In the genomic region with DNA sequence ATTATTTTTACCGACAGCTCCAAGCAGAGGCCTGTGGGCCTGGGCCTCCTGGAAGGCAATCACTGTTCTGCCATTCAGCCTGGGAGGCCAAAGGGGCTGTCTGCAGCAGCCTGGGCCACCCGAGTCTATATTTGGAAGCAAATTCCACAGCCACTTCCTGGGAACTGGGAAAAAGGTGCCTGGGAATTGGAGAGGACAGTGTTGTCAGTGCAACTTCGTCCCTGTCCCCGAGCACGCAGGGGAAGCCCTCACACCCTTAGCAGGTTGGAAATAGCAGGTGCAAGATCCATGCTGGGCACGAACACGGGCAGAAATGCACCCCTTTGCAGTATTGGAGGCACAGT, we compare ENCODE assay signal across 29 cellular contexts. TPM values are rescaled to one million over a fixed set of nuclear protein-coding genes. Genes with fewer than 3 reads are reported as not detected.
"Had no signal": no experiment of that assay in that cellular context is flagged by ENCODE, and none has a peak within 500 bp of the region (broad histone marks: within the 10 kb centered on the region; RNA-seq: fewer than 3 reads in every experiment).

No MANE protein-coding gene starts in this region.

- H3K9me3 ChIP-seq: ascending aorta, esophagus muscularis mucosa, thoracic aorta had no signal

- DNase-seq: activated B cell treated with CpG ODN at 0.5 μM for 24 hours; activated CD4-positive, alpha-beta T cell treated with anti-CD3 and anti-CD28 coated beads, Interleukin-2, amount 50 U/mL, for 1 hour; activated CD8-positive, alpha-beta memory T cell treated with anti-CD3 and anti-CD28 coated beads, Interleukin-2, amount 10 ng/mL, durations not matched to agents 7 days and 5 days; activated CD8-positive, alpha-beta T cell treated with anti-CD3 and anti-CD28 coated beads, Interleukin-2, amount 10 ng/mL, durations not matched to agents 7 days and 5 days; activated effector memory CD4-positive, alpha-beta T cell treated with Interleukin-2 at 50 U/mL for 16 hours; activated naive CD4-positive, alpha-beta T cell treated with Interleukin-2 at 50 U/mL for 16 hours; activated T-cell treated with anti-CD3 and anti-CD28 coated beads, Interleukin-2, amount 50 U/mL, for 72 hours; caudate nucleus; cortex of kidney; kidney glomerular epithelial cell; mesendoderm; natural killer cell; stimulated activated CD4-positive, alpha-beta T cell treated with anti-CD3 and anti-CD28 coated beads, Interleukin-12 subunit alpha, Interleukin-12 subunit beta, amount 100 ng/mL, for 4 hours; stimulated activated CD4-positive, alpha-beta T cell treated with anti-CD3 and anti-CD28 coated beads, Interleukin-4, amount 100 ng/mL, for 1 hour; stimulated activated naive CD8-positive, alpha-beta T cell treated with anti-CD3 and anti-CD28 coated beads, Interleukin-15, Interleukin-2, amounts not matched to agents 100 U/mL and 50 U/mL, for 24 hours; T-helper 1 cell; trophoblast cell had no signal

- H3K4me1 ChIP-seq: ascending aorta, neural progenitor cell had no signal

- ATAC-seq: activated CD8-positive, alpha-beta memory T cell treated with anti-CD3 and anti-CD28 coated beads, Interleukin-2, amount 10 ng/mL, durations not matched to agents 7 days and 5 days; activated CD8-positive, alpha-beta T cell treated with anti-CD3 and anti-CD28 coated beads, Interleukin-2, amount 10 ng/mL, durations not matched to agents 7 days and 5 days; activated T-cell treated with anti-CD3 and anti-CD28 coated beads, Interleukin-2, amount 50 U/mL, for 72 hours; left lobe of liver; natural killer cell; sciatic nerve; stimulated activated naive CD8-positive, alpha-beta T cell treated with anti-CD3 and anti-CD28 coated beads, Interleukin-15, Interleukin-2, amounts not matched to agents 100 U/mL and 50 U/mL, for 24 hours had no signal

- H3K27ac ChIP-seq: ascending aorta, neural progenitor cell, skin epidermis, thoracic aorta had no signal

- H3K9ac ChIP-seq: neural progenitor cell had no signal

- H3K4me3 ChIP-seq: ascending aorta, esophagus muscularis mucosa, lung, neural progenitor cell, skin epidermis, thoracic aorta had no signal

- H3K36me3 ChIP-seq: ascending aorta, esophagus muscularis mucosa, neural progenitor cell, thoracic aorta had no signal

RNA-seq across cellular contexts. Expression of a gene that starts 9.6 kb away (rescaled TPM):
- total RNA-seq: activated B cell treated with CpG ODN at 0.5 μM for 24 hours; activated CD8-positive, alpha-beta memory T cell treated with anti-CD3 and anti-CD28 coated beads, Interleukin-2, amount 10 ng/mL, durations not matched to agents 7 days and 5 days; activated CD8-positive, alpha-beta T cell treated with anti-CD3 and anti-CD28 coated beads, Interleukin-2, amount 10 ng/mL, durations not matched to agents 7 days and 5 days; activated T-cell treated with anti-CD3 and anti-CD28 coated beads, Interleukin-2, amount 50 U/mL, for 72 hours; ascending aorta; chondrocyte; frontal cortex; left lobe of liver; mononuclear cell; natural killer cell; omental fat pad; sciatic nerve had no signal
